18 cellular contexts compared by ENCODE assay signal in genomic region chr13:74715718-74716117, GRCh38.
"Had no signal": no experiment of that assay in that cellular context is flagged by ENCODE, and none has a peak within 500 bp of the region (broad histone marks: within the 10 kb centered on the region; RNA-seq: fewer than 3 reads in every experiment).

No MANE protein-coding gene starts in this region.

- H3K4me3 ChIP-seq: dorsolateral prefrontal cortex, esophagus muscularis mucosa, heart left ventricle, psoas muscle, right lobe of liver, transverse colon had no signal

- ATAC-seq: activated naive CD4-positive, alpha-beta T cell treated with anti-CD3 and anti-CD28 coated beads, Interleukin-2, amount 50 U/mL, for 72 hours; heart left ventricle; left lobe of liver; natural killer cell treated with Interleukin-12 subunit alpha and Interleukin-12 subunit beta and Interleukin-15 and Interleukin-18, amount 100 ng/mL, for 72 hours; psoas muscle; right lobe of liver; T-helper 17 cell had no signal

- DNase-seq: activated CD4-positive, alpha-beta T cell treated with anti-CD3 and anti-CD28 coated beads, Interleukin-2, amount 50 U/mL, for 4 hours; activated effector memory CD4-positive, alpha-beta T cell treated with Interleukin-2 at 50 U/mL for 16 hours; activated T-cell treated with anti-CD3 and anti-CD28 coated beads, Interleukin-2, amount 50 U/mL, for 1 hour; brain microvascular endothelial cell; dorsolateral prefrontal cortex; heart left ventricle; nucleus accumbens; psoas muscle; right lobe of liver; stimulated activated CD4-positive, alpha-beta T cell treated with anti-CD3 and anti-CD28 coated beads, Interleukin-2, amount 100 ng/mL, for 24 hours; stimulated activated naive CD4-positive, alpha-beta T cell; substantia nigra; T-helper 17 cell; transverse colon had no signal
